1 cellular context compared by ENCODE assay signal in the genomic region with DNA sequence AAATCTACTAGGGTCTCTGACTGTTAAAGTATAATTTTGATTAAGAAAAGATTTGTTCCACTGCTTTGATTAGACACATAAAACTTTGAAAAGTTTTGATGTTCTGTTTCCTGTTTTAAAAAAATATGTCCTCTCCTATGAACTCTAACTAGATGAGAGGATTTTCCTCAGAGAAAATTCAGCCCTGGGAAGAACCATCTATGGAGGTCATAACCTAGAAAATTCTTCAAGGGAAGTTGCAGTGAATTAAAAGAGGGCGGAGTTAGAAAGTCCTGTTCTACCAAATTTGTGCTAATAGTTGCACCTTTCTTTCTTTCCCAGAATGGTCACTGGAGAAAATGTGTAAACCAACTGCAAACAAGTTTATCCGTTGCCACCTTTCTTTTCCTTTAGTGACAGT.
TF ChIP-seq lines count a peak whose summit lies in the region.

No MANE protein-coding gene starts in this region.

TF ChIP-seq in endothelial cell of umbilical vein, 7 proteins besides CTCF, POLR2A, EP300 and RAD21 (continued from another document):
- TF ChIP-seq MYC (IDR thresholded peaks at IDR 0.05; ENCODE audit: low read depth, low read length) (no peak), POLR2AphosphoS5 (IDR thresholded peaks at IDR 0.05; ENCODE audit: insufficient read depth, low read depth, low read length) (no peak), JUN (IDR thresholded peaks at IDR 0.05; ENCODE audit: borderline replicate concordance, insufficient read depth, insufficient read length, low read depth) (no peak)
